In genomic region chr2:13050764-13051163, GRCh38 we compare ENCODE assay signal across 2 cellular contexts.
A peak's percentile ranks its signal among the peaks of the same experiment; 100 is the strongest.
TF ChIP-seq lines count a peak whose summit lies in the region.

No MANE protein-coding gene starts in this region.

TF ChIP-seq in IMR-90, 13 proteins besides CTCF, POLR2A, EP300 and RAD21 (continued from another document):
- TF ChIP-seq ELK1 (IDR thresholded peaks at IDR 0.05; ENCODE audit: borderline replicate concordance, low read depth, low read length) (no peak), MAZ (IDR thresholded peaks at IDR 0.05; ENCODE audit: borderline replicate concordance, low read depth, low read length) (no peak), CHD1 (IDR thresholded peaks at IDR 0.05; ENCODE audit: low read depth, low read length) (no peak), MAFK (IDR thresholded peaks at IDR 0.05; ENCODE audit: low read depth, low read length) (no peak), RFX5 (IDR thresholded peaks at IDR 0.05; ENCODE audit: low read depth, low read length) (no peak), NFE2L2 (IDR thresholded peaks at IDR 0.05; ENCODE audit: low read depth, low read length) (peak; percentile 58), BHLHE40 (IDR thresholded peaks at IDR 0.05; ENCODE audit: low read depth, low read length) (no peak), SMC3 (IDR thresholded peaks at IDR 0.05; ENCODE audit: low read depth, low read length) (no peak)
- TF ChIP-seq, protein P1, sequence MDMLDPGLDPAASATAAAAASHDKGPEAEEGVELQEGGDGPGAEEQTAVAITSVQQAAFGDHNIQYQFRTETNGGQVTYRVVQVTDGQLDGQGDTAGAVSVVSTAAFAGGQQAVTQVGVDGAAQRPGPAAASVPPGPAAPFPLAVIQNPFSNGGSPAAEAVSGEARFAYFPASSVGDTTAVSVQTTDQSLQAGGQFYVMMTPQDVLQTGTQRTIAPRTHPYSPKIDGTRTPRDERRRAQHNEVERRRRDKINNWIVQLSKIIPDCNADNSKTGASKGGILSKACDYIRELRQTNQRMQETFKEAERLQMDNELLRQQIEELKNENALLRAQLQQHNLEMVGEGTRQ (IDR thresholded peaks at IDR 0.05; ENCODE audit: low read depth, low read length) = no peak

TF ChIP-seq in K562, 482 proteins besides CTCF, POLR2A, EP300 and RAD21 (continues in another document):
- TF ChIP-seq CHD7 (IDR thresholded peaks at IDR 0.05; ENCODE audit: low read depth, low read length) (no peak), ZNF76 (CRISPR knock-in tag; IDR thresholded peaks at IDR 0.05; ENCODE audit: borderline replicate concordance) (no peak), KDM4B (IDR thresholded peaks at IDR 0.05; ENCODE audit: borderline replicate concordance in 2 of 2, low read depth in 1 of 2) (no peak), PHF20 (IDR thresholded peaks at IDR 0.05; ENCODE audit: partially characterized antibody) (no peak), ZNF134 (CRISPR knock-in tag; conservative IDR thresholded peaks at IDR 0.05) (no peak), ARID3A (IDR thresholded peaks at IDR 0.05; ENCODE audit: borderline replicate concordance, low read depth, low read length) (0 out of 2 replicates have a peak, but pooled peaks have one; percentile 8), ETS1 (conservative IDR thresholded peaks at IDR 0.05; ENCODE audit: control insufficient read depth, low read depth, low read length) (no peak), GTF2B (IDR thresholded peaks at IDR 0.05; ENCODE audit: extremely low read depth, insufficient read length) (no peak), BACH1 (tag; IDR thresholded peaks at IDR 0.05) (peak; percentile 72), KHSRP (IDR thresholded peaks at IDR 0.05) (no peak), TARDBP (IDR thresholded peaks at IDR 0.05) (no peak), CGGBP1 (CRISPR knock-in tag; IDR thresholded peaks at IDR 0.05) (no peak), TSC22D4 (tag; IDR thresholded peaks at IDR 0.05) (no peak), ZNF583 (CRISPR knock-in tag; IDR thresholded peaks at IDR 0.05) (no peak), MEIS2 (IDR thresholded peaks at IDR 0.05; ENCODE audit: partially characterized antibody) (no peak), ZNF79 (CRISPR knock-in tag; IDR thresholded peaks at IDR 0.05; ENCODE audit: low read depth) (no peak), CBFB (CRISPR knock-in tag; IDR thresholded peaks at IDR 0.05) (no peak), JUND (IDR thresholded peaks at IDR 0.05; ENCODE audit: borderline replicate concordance, low read depth, low read length) (peak; percentile 44; the same call in 1 of the 2 replicates), JUND (tag; IDR thresholded peaks at IDR 0.05; ENCODE audit: borderline replicate concordance, low read depth, low read length) (no peak), SMAD3 (CRISPR knock-in tag; conservative IDR thresholded peaks at IDR 0.05) (no peak)
- TF ChIP-seq, protein P2, sequence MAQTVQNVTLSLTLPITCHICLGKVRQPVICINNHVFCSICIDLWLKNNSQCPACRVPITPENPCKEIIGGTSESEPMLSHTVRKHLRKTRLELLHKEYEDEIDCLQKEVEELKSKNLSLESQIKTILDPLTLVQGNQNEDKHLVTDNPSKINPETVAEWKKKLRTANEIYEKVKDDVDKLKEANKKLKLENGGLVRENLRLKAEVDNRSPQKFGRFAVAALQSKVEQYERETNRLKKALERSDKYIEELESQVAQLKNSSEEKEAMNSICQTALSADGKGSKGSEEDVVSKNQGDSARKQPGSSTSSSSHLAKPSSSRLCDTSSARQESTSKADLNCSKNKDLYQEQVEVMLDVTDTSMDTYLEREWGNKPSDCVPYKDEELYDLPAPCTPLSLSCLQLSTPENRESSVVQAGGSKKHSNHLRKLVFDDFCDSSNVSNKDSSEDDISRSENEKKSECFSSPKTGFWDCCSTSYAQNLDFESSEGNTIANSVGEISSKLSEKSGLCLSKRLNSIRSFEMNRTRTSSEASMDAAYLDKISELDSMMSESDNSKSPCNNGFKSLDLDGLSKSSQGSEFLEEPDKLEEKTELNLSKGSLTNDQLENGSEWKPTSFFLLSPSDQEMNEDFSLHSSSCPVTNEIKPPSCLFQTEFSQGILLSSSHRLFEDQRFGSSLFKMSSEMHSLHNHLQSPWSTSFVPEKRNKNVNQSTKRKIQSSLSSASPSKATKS (CRISPR knock-in tag; IDR thresholded peaks at IDR 0.05) = no peak
- TF ChIP-seq, protein P3, sequence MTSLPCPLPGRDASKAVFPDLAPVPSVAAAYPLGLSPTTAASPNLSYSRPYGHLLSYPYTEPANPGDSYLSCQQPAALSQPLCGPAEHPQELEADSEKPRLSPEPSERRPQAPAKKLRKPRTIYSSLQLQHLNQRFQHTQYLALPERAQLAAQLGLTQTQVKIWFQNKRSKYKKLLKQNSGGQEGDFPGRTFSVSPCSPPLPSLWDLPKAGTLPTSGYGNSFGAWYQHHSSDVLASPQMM (CRISPR knock-in tag; IDR thresholded peaks at IDR 0.05) = no peak
- TF ChIP-seq, protein P4, sequence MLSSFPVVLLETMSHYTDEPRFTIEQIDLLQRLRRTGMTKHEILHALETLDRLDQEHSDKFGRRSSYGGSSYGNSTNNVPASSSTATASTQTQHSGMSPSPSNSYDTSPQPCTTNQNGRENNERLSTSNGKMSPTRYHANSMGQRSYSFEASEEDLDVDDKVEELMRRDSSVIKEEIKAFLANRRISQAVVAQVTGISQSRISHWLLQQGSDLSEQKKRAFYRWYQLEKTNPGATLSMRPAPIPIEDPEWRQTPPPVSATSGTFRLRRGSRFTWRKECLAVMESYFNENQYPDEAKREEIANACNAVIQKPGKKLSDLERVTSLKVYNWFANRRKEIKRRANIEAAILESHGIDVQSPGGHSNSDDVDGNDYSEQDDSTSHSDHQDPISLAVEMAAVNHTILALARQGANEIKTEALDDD (IDR thresholded peaks at IDR 0.05) = no peak
- TF ChIP-seq, protein P5, sequence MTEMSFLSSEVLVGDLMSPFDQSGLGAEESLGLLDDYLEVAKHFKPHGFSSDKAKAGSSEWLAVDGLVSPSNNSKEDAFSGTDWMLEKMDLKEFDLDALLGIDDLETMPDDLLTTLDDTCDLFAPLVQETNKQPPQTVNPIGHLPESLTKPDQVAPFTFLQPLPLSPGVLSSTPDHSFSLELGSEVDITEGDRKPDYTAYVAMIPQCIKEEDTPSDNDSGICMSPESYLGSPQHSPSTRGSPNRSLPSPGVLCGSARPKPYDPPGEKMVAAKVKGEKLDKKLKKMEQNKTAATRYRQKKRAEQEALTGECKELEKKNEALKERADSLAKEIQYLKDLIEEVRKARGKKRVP (CRISPR knock-in tag; IDR thresholded peaks at IDR 0.05) = peak; percentile 89
- TF ChIP-seq, protein P6, sequence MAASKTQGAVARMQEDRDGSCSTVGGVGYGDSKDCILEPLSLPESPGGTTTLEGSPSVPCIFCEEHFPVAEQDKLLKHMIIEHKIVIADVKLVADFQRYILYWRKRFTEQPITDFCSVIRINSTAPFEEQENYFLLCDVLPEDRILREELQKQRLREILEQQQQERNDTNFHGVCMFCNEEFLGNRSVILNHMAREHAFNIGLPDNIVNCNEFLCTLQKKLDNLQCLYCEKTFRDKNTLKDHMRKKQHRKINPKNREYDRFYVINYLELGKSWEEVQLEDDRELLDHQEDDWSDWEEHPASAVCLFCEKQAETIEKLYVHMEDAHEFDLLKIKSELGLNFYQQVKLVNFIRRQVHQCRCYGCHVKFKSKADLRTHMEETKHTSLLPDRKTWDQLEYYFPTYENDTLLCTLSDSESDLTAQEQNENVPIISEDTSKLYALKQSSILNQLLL (CRISPR knock-in tag; IDR thresholded peaks at IDR 0.05; ENCODE audit: borderline replicate concordance) = no peak
